20 cellular contexts compared by ENCODE assay signal in genomic region chr16:86573215-86573614, GRCh38. TPM values are rescaled to one million over a fixed set of nuclear protein-coding genes. Genes with fewer than 3 reads are reported as not detected.
DNase-seq lines count a peak whose midpoint lies in the region; ATAC-seq and TF ChIP-seq lines count a peak whose summit lies in the region.
"Had no signal": no experiment of that assay in that cellular context is flagged by ENCODE, and none has a peak within 500 bp of the region (broad histone marks: within the 10 kb centered on the region; RNA-seq: fewer than 3 reads in every experiment).

No MANE protein-coding gene starts in this region.

- no peak overlapping the region for H3K27ac Mint-ChIP-seq in natural killer cell treated with Interleukin-12 subunit alpha and Interleukin-12 subunit beta and Interleukin-15 and Interleukin-18, amount 100 ng/mL, for 72 hours
- H3K27ac Mint-ChIP-seq in natural killer cell = no peak overlapping the region
- H3K27ac Mint-ChIP-seq: activated CD4-positive, alpha-beta T cell treated with anti-CD3 and anti-CD28 coated beads, Interleukin-2, amount 10 ng/mL, durations not matched to agents 24 days and 14 days; activated CD8-positive, alpha-beta memory T cell treated with anti-CD3 and anti-CD28 coated beads, Interleukin-2, amount 10 ng/mL, durations not matched to agents 7 days and 5 days; activated naive CD8-positive, alpha-beta T cell treated with anti-CD3 and anti-CD28 coated beads, Interleukin-2, amount 10 ng/mL, durations not matched to agents 7 days and 5 days; activated T-helper 17 cell treated with anti-CD3 and anti-CD28 coated beads, Interleukin-2, amount 50 U/mL, for 72 hours; stimulated activated effector memory CD8-positive, alpha-beta T cell treated with anti-CD3 and anti-CD28 coated beads, Interleukin-12 subunit alpha, Interleukin-12 subunit beta, amount 100 ng/mL, for 72 hours had no signal

- H3K4me1 ChIP-seq in esophagus squamous epithelium = peaks cover 0 to 20% (median 13%) of the 10 kb centered on the region in 3 donors

- H3K4me3 ChIP-seq in brain microvascular endothelial cell (ENCODE audit: low read depth, low read length) = no peak overlapping the region
- no peak overlapping the region for H3K4me3 ChIP-seq in esophagus squamous epithelium
- H3K4me3 ChIP-seq: mucosa of descending colon had no signal

- H3K9me3 Mint-ChIP-seq in natural killer cell treated with Interleukin-12 subunit alpha and Interleukin-12 subunit beta and Interleukin-15 and Interleukin-18, amount 100 ng/mL, for 72 hours = no peaks in the 10 kb centered on the region
- no peaks in the 10 kb centered on the region for H3K9me3 Mint-ChIP-seq in natural killer cell
- H3K9me3 Mint-ChIP-seq: activated CD4-positive, alpha-beta T cell treated with anti-CD3 and anti-CD28 coated beads, Interleukin-2, amount 10 ng/mL, durations not matched to agents 24 days and 14 days; activated naive CD8-positive, alpha-beta T cell treated with anti-CD3 and anti-CD28 coated beads, Interleukin-2, amount 10 ng/mL, durations not matched to agents 7 days and 5 days; activated T-helper 17 cell treated with anti-CD3 and anti-CD28 coated beads, Interleukin-2, amount 50 U/mL, for 72 hours; stimulated activated effector memory CD8-positive, alpha-beta T cell treated with anti-CD3 and anti-CD28 coated beads, Interleukin-12 subunit alpha, Interleukin-12 subunit beta, amount 100 ng/mL, for 72 hours had no signal

- H3K36me3 Mint-ChIP-seq in natural killer cell treated with Interleukin-12 subunit alpha and Interleukin-12 subunit beta and Interleukin-15 and Interleukin-18, amount 100 ng/mL, for 72 hours = no peaks in the 10 kb centered on the region
- no peaks in the 10 kb centered on the region for H3K36me3 Mint-ChIP-seq in natural killer cell
- H3K36me3 Mint-ChIP-seq: activated CD8-positive, alpha-beta memory T cell treated with anti-CD3 and anti-CD28 coated beads, Interleukin-2, amount 10 ng/mL, durations not matched to agents 7 days and 5 days; activated naive CD8-positive, alpha-beta T cell treated with anti-CD3 and anti-CD28 coated beads, Interleukin-2, amount 10 ng/mL, durations not matched to agents 7 days and 5 days had no signal

- 74 to 100% methylated on average over 1 to 5 of the region's 8 CpGs for WGBS in esophagus squamous epithelium, 2 donors

- peaks cover 60% of the 10 kb centered on the region for H3K36me3 ChIP-seq in brain microvascular endothelial cell (replicated peaks)
- no peaks in the 10 kb centered on the region for H3K36me3 ChIP-seq in esophagus squamous epithelium

- no peaks in the 10 kb centered on the region for H3K9me3 ChIP-seq in esophagus squamous epithelium
- H3K9me3 ChIP-seq: mucosa of descending colon had no signal

- in situ Hi-C loops in brain microvascular endothelial cell (cut with HindIII; ENCODE audit: low pct_ligation_motif_present, low sequenced_read_pairs) = loop anchor here (5.0 to 25.0 kb wide), 2 partner anchors 489 to 714 kb away; no protein-coding TSS in a partner anchor

- H3K27ac ChIP-seq in brain microvascular endothelial cell (peak overlapping the region; percentile 79), esophagus squamous epithelium (peak overlapping the region in 1 of 4 donors; percentile 44)
- H3K27ac ChIP-seq: C4-2B had no signal

- no peak for TF ChIP-seq CTCF in natural killer cell (IDR thresholded peaks at IDR 0.05)
- no peak for TF ChIP-seq CTCF in brain microvascular endothelial cell (IDR thresholded peaks at IDR 0.05; ENCODE audit: low read depth, low read length, missing control alignments)
- no peak for TF ChIP-seq CTCF in esophagus squamous epithelium (IDR thresholded peaks at IDR 0.05)

- intact Hi-C loops in natural killer cell (cut with micrococcal nuclease) (no loop called here), esophagus squamous epithelium (cut with DNase I) (loop anchor here (10.0 kb wide), 1 partner anchor 302 kb away; no protein-coding TSS in a partner anchor)

- no peak overlapping the region for H3K4me3 Mint-ChIP-seq in natural killer cell treated with Interleukin-12 subunit alpha and Interleukin-12 subunit beta and Interleukin-15 and Interleukin-18, amount 100 ng/mL, for 72 hours
- no peak overlapping the region for H3K4me3 Mint-ChIP-seq in natural killer cell
- H3K4me3 Mint-ChIP-seq: activated CD4-positive, alpha-beta T cell treated with anti-CD3 and anti-CD28 coated beads, Interleukin-2, amount 10 ng/mL, durations not matched to agents 24 days and 14 days; activated CD8-positive, alpha-beta memory T cell treated with anti-CD3 and anti-CD28 coated beads, Interleukin-2, amount 10 ng/mL, durations not matched to agents 7 days and 5 days; activated naive CD8-positive, alpha-beta T cell treated with anti-CD3 and anti-CD28 coated beads, Interleukin-2, amount 10 ng/mL, durations not matched to agents 7 days and 5 days; activated T-helper 17 cell treated with anti-CD3 and anti-CD28 coated beads, Interleukin-2, amount 50 U/mL, for 72 hours; stimulated activated effector memory CD8-positive, alpha-beta T cell treated with anti-CD3 and anti-CD28 coated beads, Interleukin-12 subunit alpha, Interleukin-12 subunit beta, amount 100 ng/mL, for 72 hours had no signal

- H3K27me3 ChIP-seq in brain microvascular endothelial cell (replicated peaks) = no peaks in the 10 kb centered on the region
- H3K27me3 ChIP-seq in esophagus squamous epithelium = peaks cover 9 to 100% (median 27%) of the 10 kb centered on the region in 4 donors

- H3K4me1 Mint-ChIP-seq in natural killer cell treated with Interleukin-12 subunit alpha and Interleukin-12 subunit beta and Interleukin-15 and Interleukin-18, amount 100 ng/mL, for 72 hours (ENCODE audit: low read depth in 2 of 2) = peaks cover 0 to 4% of the 10 kb centered on the region in 2 donors
- peaks cover 3 to 7% of the 10 kb centered on the region in 2 donors for H3K4me1 Mint-ChIP-seq in natural killer cell
- H3K4me1 Mint-ChIP-seq: activated T-helper 17 cell treated with anti-CD3 and anti-CD28 coated beads, Interleukin-2, amount 50 U/mL, for 72 hours had no signal

- peaks cover 43 to 56% of the 10 kb centered on the region in 2 donors for H3K27me3 Mint-ChIP-seq in natural killer cell treated with Interleukin-12 subunit alpha and Interleukin-12 subunit beta and Interleukin-15 and Interleukin-18, amount 100 ng/mL, for 72 hours
- peaks cover 50 to 60% of the 10 kb centered on the region in 2 donors for H3K27me3 Mint-ChIP-seq in natural killer cell (ENCODE audit: low read depth in 2 of 2)

- TF ChIP-seq POLR2A in esophagus squamous epithelium (IDR thresholded peaks at IDR 0.05) = no peak

- ATAC-seq in natural killer cell treated with Interleukin-12 subunit alpha and Interleukin-12 subunit beta and Interleukin-15 and Interleukin-18, amount 100 ng/mL, for 72 hours = no peak
- ATAC-seq in natural killer cell (no peak), GM21529 (IDR thresholded peaks at IDR 0.05; ENCODE audit: unreplicated experiment) (no peak), GM18909 (IDR thresholded peaks at IDR 0.05; ENCODE audit: poor library complexity, unreplicated experiment) (no peak)
- ATAC-seq: activated CD8-positive, alpha-beta memory T cell treated with anti-CD3 and anti-CD28 coated beads, Interleukin-2, amount 10 ng/mL, durations not matched to agents 7 days and 5 days; activated T-helper 17 cell treated with anti-CD3 and anti-CD28 coated beads, Interleukin-2, amount 50 U/mL, for 72 hours; left colon; mucosa of descending colon; sciatic nerve; stimulated activated effector memory CD8-positive, alpha-beta T cell treated with anti-CD3 and anti-CD28 coated beads, Interleukin-12 subunit alpha, Interleukin-12 subunit beta, amount 100 ng/mL, for 72 hours had no signal

- peak; percentile 22 for DNase-seq in natural killer cell treated with Interleukin-12 subunit alpha and Interleukin-12 subunit beta and Interleukin-15 and Interleukin-18, amount 100 ng/mL, for 72 hours (ENCODE audit: low spot score)
- DNase-seq in natural killer cell (no peak), brain microvascular endothelial cell (no peak), left kidney (ENCODE audit: low read depth, low spot score) (peak; percentile 49), mesenteric fat pad (ENCODE audit: low spot score) (no peak), esophagus squamous epithelium (lab: John Stamatoyannopoulos, UW) (no peak)
- DNase-seq: activated CD4-positive, alpha-beta T cell treated with anti-CD3 and anti-CD28 coated beads, Interleukin-2, amount 10 ng/mL, durations not matched to agents 24 days and 14 days; activated CD8-positive, alpha-beta memory T cell treated with anti-CD3 and anti-CD28 coated beads, Interleukin-2, amount 10 ng/mL, durations not matched to agents 7 days and 5 days; activated naive CD8-positive, alpha-beta T cell treated with anti-CD3 and anti-CD28 coated beads, Interleukin-2, amount 10 ng/mL, durations not matched to agents 7 days and 5 days; dorsolateral prefrontal cortex; left colon; mucosa of descending colon; NCI-H1417 treated with DMSO at 0.1 percent for 48 hours; NCI-H510A had no signal

RNA-seq across cellular contexts. Expression of gene FOXL1, which starts 5.1 kb away (rescaled TPM):
- total RNA-seq in natural killer cell treated with Interleukin-12 subunit alpha and Interleukin-12 subunit beta and Interleukin-15 and Interleukin-18, amount 100 ng/mL, for 72 hours = not detected
- under 1 TPM in 1 of 3 donors, not detected in 2; 0.10 TPM for total RNA-seq in natural killer cell
- total RNA-seq in mesenteric fat pad = 0.26 TPM
- 1 to 10 TPM in 1 of 4 donors, under 1 TPM in 2, not detected in 1; 0.13 to 1.6 (median 0.57) TPM for total RNA-seq in esophagus squamous epithelium
- total RNA-seq: activated CD8-positive, alpha-beta memory T cell treated with anti-CD3 and anti-CD28 coated beads, Interleukin-2, amount 10 ng/mL, durations not matched to agents 7 days and 5 days; activated naive CD8-positive, alpha-beta T cell treated with anti-CD3 and anti-CD28 coated beads, Interleukin-2, amount 10 ng/mL, durations not matched to agents 7 days and 5 days; activated T-helper 17 cell treated with anti-CD3 and anti-CD28 coated beads, Interleukin-2, amount 50 U/mL, for 72 hours had no signal

RNA-seq across cellular contexts. Expression of gene FOXC2, which starts 6.6 kb away (rescaled TPM):
- not detected for total RNA-seq in natural killer cell treated with Interleukin-12 subunit alpha and Interleukin-12 subunit beta and Interleukin-15 and Interleukin-18, amount 100 ng/mL, for 72 hours
- under 1 TPM in 1 of 3 donors, not detected in 2; 0.14 TPM for total RNA-seq in natural killer cell
- 0.42 TPM for total RNA-seq in mesenteric fat pad
- total RNA-seq in esophagus squamous epithelium = under 1 TPM; 0.09 to 0.57 (median 0.40) TPM
- total RNA-seq: activated CD4-positive, alpha-beta T cell treated with anti-CD3 and anti-CD28 coated beads, Interleukin-2, amount 10 ng/mL, durations not matched to agents 24 days and 14 days; activated CD8-positive, alpha-beta memory T cell treated with anti-CD3 and anti-CD28 coated beads, Interleukin-2, amount 10 ng/mL, durations not matched to agents 7 days and 5 days; activated naive CD8-positive, alpha-beta T cell treated with anti-CD3 and anti-CD28 coated beads, Interleukin-2, amount 10 ng/mL, durations not matched to agents 7 days and 5 days; activated T-helper 17 cell treated with anti-CD3 and anti-CD28 coated beads, Interleukin-2, amount 50 U/mL, for 72 hours had no signal

RNA-seq across cellular contexts. Expression of gene MTHFSD, which starts 18.2 kb away (rescaled TPM):
- 10 to 100 TPM; 24.3 to 32.8 TPM for total RNA-seq in natural killer cell treated with Interleukin-12 subunit alpha and Interleukin-12 subunit beta and Interleukin-15 and Interleukin-18, amount 100 ng/mL, for 72 hours
- total RNA-seq in natural killer cell (10 to 100 TPM; 14.3 to 22.0 (median 16.9) TPM), mesenteric fat pad (10.2 TPM), esophagus squamous epithelium (10 to 100 TPM; 10.7 to 17.7 (median 14.8) TPM)

Comparison
In these comparisons a context has a peak if more than half of its experiments do, and no peak if none do; other contexts are left out.
1. DNase-seq: peak in natural killer cell treated with Interleukin-12 subunit alpha and Interleukin-12 subunit beta and Interleukin-15 and Interleukin-18, amount 100 ng/mL, for 72 hours (single experiment) and left kidney (single experiment); none in natural killer cell (single experiment), brain microvascular endothelial cell (single experiment), mesenteric fat pad (single experiment) and esophagus squamous epithelium (single experiment).